ENCODE assay signal across 10 cellular contexts in the genomic region with DNA sequence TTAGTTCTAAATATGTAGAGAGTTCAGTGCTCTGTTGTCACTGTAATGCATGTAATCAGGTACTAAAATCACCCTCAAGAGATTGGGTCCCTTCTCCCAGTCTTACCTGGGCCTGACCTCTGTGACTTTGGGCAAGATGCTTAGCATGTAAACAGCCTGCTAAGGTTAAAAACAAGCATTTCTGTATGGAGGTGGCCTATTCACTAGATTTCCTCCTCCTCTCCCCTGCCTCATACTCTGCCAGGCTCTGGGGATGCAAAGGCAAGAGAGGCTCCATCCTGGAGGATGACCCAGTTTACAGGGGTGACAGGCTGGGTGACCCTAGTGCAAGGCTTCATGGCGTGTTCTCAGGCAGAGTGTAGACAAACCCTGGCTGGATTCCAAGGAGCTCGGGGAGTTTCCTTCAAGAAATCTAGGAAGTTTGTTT. TPM values are rescaled to one million over a fixed set of nuclear protein-coding genes. Genes with fewer than 3 reads are reported as not detected.
DNase-seq lines count a peak whose midpoint lies in the region; ATAC-seq and TF ChIP-seq lines count a peak whose summit lies in the region.
"Had no signal": no experiment of that assay in that cellular context is flagged by ENCODE, and none has a peak within 500 bp of the region (broad histone marks: within the 10 kb centered on the region; RNA-seq: fewer than 3 reads in every experiment).

No MANE protein-coding gene starts in this region.

- H3K9me3 Mint-ChIP-seq in activated T-helper 2 cell treated with anti-CD3 and anti-CD28 coated beads, Interferon-gamma antibody, Interleukin-2, Interleukin-4, amounts not matched to agents 10 μg/mL and 5 μg/mL and 100 μg/mL, durations not matched to agents 14 hours and 24 hours and 36 hours: peaks cover 12% of the 10 kb centered on the region
- H3K9me3 Mint-ChIP-seq in GM23338: no peaks in the 10 kb centered on the region

- H3F3A ChIP-seq in GM23338 (replicated peaks; ENCODE audit: low read depth): peaks cover 16% of the 10 kb centered on the region; the same call in 1 of the 2 replicates

- intact Hi-C loops in activated T-helper 2 cell treated with anti-CD3 and anti-CD28 coated beads, Interferon-gamma antibody, Interleukin-2, Interleukin-4, amounts not matched to agents 10 μg/mL and 5 μg/mL and 100 μg/mL, durations not matched to agents 14 hours and 24 hours and 36 hours (cut with micrococcal nuclease): loop anchor here (1.0 to 2.0 kb wide), 3 partner anchors 92 to 178 kb away; no protein-coding TSS in a partner anchor

- H3K79me2 ChIP-seq in GM23338 (replicated peaks; ENCODE audit: insufficient read depth): no peaks in the 10 kb centered on the region

- TF ChIP-seq POLR2A in GM18505 (IDR thresholded peaks at IDR 0.05; ENCODE audit: borderline replicate concordance, extremely low read depth, insufficient read depth, insufficient read length): no peak

- H3K4me3 Mint-ChIP-seq in activated T-helper 2 cell treated with anti-CD3 and anti-CD28 coated beads, Interferon-gamma antibody, Interleukin-2, Interleukin-4, amounts not matched to agents 10 μg/mL and 5 μg/mL and 100 μg/mL, durations not matched to agents 14 hours and 24 hours and 36 hours (ENCODE audit: low read depth): no peak overlapping the region
- no peak overlapping the region for H3K4me3 Mint-ChIP-seq in GM23338

- peaks cover 12% of the 10 kb centered on the region for H3K36me3 Mint-ChIP-seq in activated T-helper 2 cell treated with anti-CD3 and anti-CD28 coated beads, Interferon-gamma antibody, Interleukin-2, Interleukin-4, amounts not matched to agents 10 μg/mL and 5 μg/mL and 100 μg/mL, durations not matched to agents 14 hours and 24 hours and 36 hours (ENCODE audit: low read depth)
- peaks cover 32% of the 10 kb centered on the region for H3K36me3 Mint-ChIP-seq in GM23338 (ENCODE audit: low read depth)

- H3K4me3 ChIP-seq in skin epidermis (no peak overlapping the region), GM23338 (no peak overlapping the region)
- H3K4me3 ChIP-seq: lung, suprapubic skin had no signal

- no peak overlapping the region for H3K4me2 ChIP-seq in GM23338

- peaks cover 10% of the 10 kb centered on the region; the same call in 1 of the 2 replicates for H3K36me3 ChIP-seq in GM23338 (ENCODE audit: insufficient read depth)

- no peaks in the 10 kb centered on the region for H3K9me2 ChIP-seq in GM23338 (ENCODE audit: insufficient read depth)

- no peaks in the 10 kb centered on the region for H3K27me3 ChIP-seq in GM23338 (ENCODE audit: insufficient read depth)
- H3K27me3 ChIP-seq: suprapubic skin had no signal

- no peaks in the 10 kb centered on the region for H3K27me3 Mint-ChIP-seq in activated T-helper 2 cell treated with anti-CD3 and anti-CD28 coated beads, Interferon-gamma antibody, Interleukin-2, Interleukin-4, amounts not matched to agents 10 μg/mL and 5 μg/mL and 100 μg/mL, durations not matched to agents 14 hours and 24 hours and 36 hours (ENCODE audit: low read depth)
- peaks cover 7% of the 10 kb centered on the region for H3K27me3 Mint-ChIP-seq in GM23338 (ENCODE audit: insufficient read depth, low read depth, poor library complexity)

- H3K27ac Mint-ChIP-seq in activated T-helper 2 cell treated with anti-CD3 and anti-CD28 coated beads, Interferon-gamma antibody, Interleukin-2, Interleukin-4, amounts not matched to agents 10 μg/mL and 5 μg/mL and 100 μg/mL, durations not matched to agents 14 hours and 24 hours and 36 hours: peak overlapping the region; percentile 73
- H3K27ac Mint-ChIP-seq in GM23338: no peak overlapping the region

- peak; percentile 1 for ATAC-seq in GM18505 (IDR thresholded peaks at IDR 0.05; ENCODE audit: unreplicated experiment)
- peak; percentile 12 for ATAC-seq in HG02678 (IDR thresholded peaks at IDR 0.05; ENCODE audit: unreplicated experiment)
- ATAC-seq in GM23338: no peak

- peaks cover 5% of the 10 kb centered on the region; the same call in 1 of the 2 replicates for H4K20me1 ChIP-seq in GM23338 (replicated peaks; ENCODE audit: insufficient read depth)

- H3K27ac ChIP-seq in skin epidermis: peak overlapping the region in 14 of 21 experiments; percentile 14 to 84 (median 64)
- no peak overlapping the region for H3K27ac ChIP-seq in GM23338 (ENCODE audit: low read depth)
- H3K27ac ChIP-seq: suprapubic skin had no signal

- no peak for DNase-seq in activated T-helper 2 cell treated with anti-CD3 and anti-CD28 coated beads, Interferon-gamma antibody, Interleukin-2, Interleukin-4, amounts not matched to agents 10 μg/mL and 5 μg/mL and 100 μg/mL, durations not matched to agents 14 hours and 24 hours and 36 hours (ENCODE audit: low spot score)
- DNase-seq in occipital lobe (lab: John Stamatoyannopoulos, UW) (no peak), DMS79 (lab: John Stamatoyannopoulos, UW) (no peak), GM23338 (ENCODE audit: low spot score) (no peak)

- no peak overlapping the region for H2AFZ ChIP-seq in GM23338

- H3K4me1 Mint-ChIP-seq in activated T-helper 2 cell treated with anti-CD3 and anti-CD28 coated beads, Interferon-gamma antibody, Interleukin-2, Interleukin-4, amounts not matched to agents 10 μg/mL and 5 μg/mL and 100 μg/mL, durations not matched to agents 14 hours and 24 hours and 36 hours (ENCODE audit: low read depth): peaks cover 46% of the 10 kb centered on the region
- H3K4me1 Mint-ChIP-seq in GM23338: peaks cover 7% of the 10 kb centered on the region

- no peak for TF ChIP-seq CTCF in GM23338 (conservative IDR thresholded peaks at IDR 0.05; ENCODE audit: low read depth in 2 of 2)

- H3K4me1 ChIP-seq in GM23338 (ENCODE audit: insufficient read depth): 0 out of 2 replicates have a peak, but pooled peaks cover 3% of the 10 kb centered on the region

TF ChIP-seq in GM23338, 12 proteins besides CTCF, POLR2A, EP300 and RAD21:
- no peak for TF ChIP-seq POLR2AphosphoS5 (IDR thresholded peaks at IDR 0.05; ENCODE audit: low read depth)
- no peak for TF ChIP-seq ZNF331 (CRISPR knock-in tag; IDR thresholded peaks at IDR 0.05; ENCODE audit: low read depth)
- TF ChIP-seq, protein P1, sequence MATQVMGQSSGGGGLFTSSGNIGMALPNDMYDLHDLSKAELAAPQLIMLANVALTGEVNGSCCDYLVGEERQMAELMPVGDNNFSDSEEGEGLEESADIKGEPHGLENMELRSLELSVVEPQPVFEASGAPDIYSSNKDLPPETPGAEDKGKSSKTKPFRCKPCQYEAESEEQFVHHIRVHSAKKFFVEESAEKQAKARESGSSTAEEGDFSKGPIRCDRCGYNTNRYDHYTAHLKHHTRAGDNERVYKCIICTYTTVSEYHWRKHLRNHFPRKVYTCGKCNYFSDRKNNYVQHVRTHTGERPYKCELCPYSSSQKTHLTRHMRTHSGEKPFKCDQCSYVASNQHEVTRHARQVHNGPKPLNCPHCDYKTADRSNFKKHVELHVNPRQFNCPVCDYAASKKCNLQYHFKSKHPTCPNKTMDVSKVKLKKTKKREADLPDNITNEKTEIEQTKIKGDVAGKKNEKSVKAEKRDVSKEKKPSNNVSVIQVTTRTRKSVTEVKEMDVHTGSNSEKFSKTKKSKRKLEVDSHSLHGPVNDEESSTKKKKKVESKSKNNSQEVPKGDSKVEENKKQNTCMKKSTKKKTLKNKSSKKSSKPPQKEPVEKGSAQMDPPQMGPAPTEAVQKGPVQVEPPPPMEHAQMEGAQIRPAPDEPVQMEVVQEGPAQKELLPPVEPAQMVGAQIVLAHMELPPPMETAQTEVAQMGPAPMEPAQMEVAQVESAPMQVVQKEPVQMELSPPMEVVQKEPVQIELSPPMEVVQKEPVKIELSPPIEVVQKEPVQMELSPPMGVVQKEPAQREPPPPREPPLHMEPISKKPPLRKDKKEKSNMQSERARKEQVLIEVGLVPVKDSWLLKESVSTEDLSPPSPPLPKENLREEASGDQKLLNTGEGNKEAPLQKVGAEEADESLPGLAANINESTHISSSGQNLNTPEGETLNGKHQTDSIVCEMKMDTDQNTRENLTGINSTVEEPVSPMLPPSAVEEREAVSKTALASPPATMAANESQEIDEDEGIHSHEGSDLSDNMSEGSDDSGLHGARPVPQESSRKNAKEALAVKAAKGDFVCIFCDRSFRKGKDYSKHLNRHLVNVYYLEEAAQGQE (IDR thresholded peaks at IDR 0.05; ENCODE audit: unreplicated experiment): no peak
- no peak for TF ChIP-seq ZNF114 (CRISPR knock-in tag; IDR thresholded peaks at IDR 0.05)
- TF ChIP-seq EZH2phosphoT487 (IDR thresholded peaks at IDR 0.05; ENCODE audit: unreplicated experiment): no peak
- TF ChIP-seq, protein P2, sequence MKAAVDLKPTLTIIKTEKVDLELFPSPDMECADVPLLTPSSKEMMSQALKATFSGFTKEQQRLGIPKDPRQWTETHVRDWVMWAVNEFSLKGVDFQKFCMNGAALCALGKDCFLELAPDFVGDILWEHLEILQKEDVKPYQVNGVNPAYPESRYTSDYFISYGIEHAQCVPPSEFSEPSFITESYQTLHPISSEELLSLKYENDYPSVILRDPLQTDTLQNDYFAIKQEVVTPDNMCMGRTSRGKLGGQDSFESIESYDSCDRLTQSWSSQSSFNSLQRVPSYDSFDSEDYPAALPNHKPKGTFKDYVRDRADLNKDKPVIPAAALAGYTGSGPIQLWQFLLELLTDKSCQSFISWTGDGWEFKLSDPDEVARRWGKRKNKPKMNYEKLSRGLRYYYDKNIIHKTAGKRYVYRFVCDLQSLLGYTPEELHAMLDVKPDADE (IDR thresholded peaks at IDR 0.05): no peak
- TF ChIP-seq STAT1 (IDR thresholded peaks at IDR 0.05; ENCODE audit: unreplicated experiment): no peak
- TF ChIP-seq CREB1 (CRISPR knock-in tag; IDR thresholded peaks at IDR 0.05; ENCODE audit: low read depth): no peak

RNA-seq across cellular contexts. Expression of a gene that starts 28.8 kb away (rescaled TPM):
- not detected in 2 replicates for total RNA-seq in activated T-helper 2 cell treated with anti-CD3 and anti-CD28 coated beads, Interferon-gamma antibody, Interleukin-2, Interleukin-4, amounts not matched to agents 10 μg/mL and 5 μg/mL and 100 μg/mL, durations not matched to agents 14 hours and 24 hours and 36 hours
- 12.5 TPM for total RNA-seq in occipital lobe
- total RNA-seq in GM23338 (2014; rRNA removed; shearing (Covaris generic)): 42.8 and 51.3 TPM in 2 replicates
- 16.8 and 17.7 TPM in 2 replicates for polyA plus RNA-seq in GM23338 (2016; fragmentation: Nextera tagmentation; extraction: Ambion mirVana)
- total RNA-seq: fibroblast of lung had no signal

Comparison
In these comparisons a context has a peak if more than half of its experiments do, and no peak if none do; other contexts are left out.
1. RNA of a gene that starts 28.8 kb away (total RNA-seq): 42.8 to 51.3 TPM in GM23338 and 12.5 TPM in occipital lobe (single experiment); not detected in activated T-helper 2 cell treated with anti-CD3 and anti-CD28 coated beads, Interferon-gamma antibody, Interleukin-2, Interleukin-4, amounts not matched to agents 10 μg/mL and 5 μg/mL and 100 μg/mL, durations not matched to agents 14 hours and 24 hours and 36 hours; every median in the first group is over 10 times any median in the second.